ENCODE assay signal across 8 cellular contexts in genomic region chr21:41283211-41283818, GRCh38. TPM values are rescaled to one million over a fixed set of nuclear protein-coding genes. Genes with fewer than 3 reads are reported as not detected.
A peak's percentile ranks its signal among the peaks of the same experiment; 100 is the strongest.
DNase-seq lines count a peak whose midpoint lies in the region; ATAC-seq, FAIRE-seq and TF ChIP-seq lines count a peak whose summit lies in the region.

No MANE protein-coding gene starts in this region.

- H3K4me2 ChIP-seq in A549 = no peak overlapping the region

- intact Hi-C loops in activated T-helper 1 cell treated with anti-CD3 and anti-CD28 coated beads, Interleukin-12 subunit alpha, Interleukin-12 subunit beta, Interleukin-2, Interleukin-4 antibody, amounts not matched to agents 30 ng/mL and 10 ng/mL and 1 ng/mL, durations not matched to agents 14 hours and 24 hours and 36 hours (cut with micrococcal nuclease) = loop anchor here (1.0 to 10.0 kb wide), 7 partner anchors 79 to 834 kb away; partner anchors contain the start of gene MX2

- TF ChIP-seq EP300 in A549 (IDR thresholded peaks at IDR 0.05) = no peak

- H3K9me3 Mint-ChIP-seq in activated T-helper 1 cell treated with anti-CD3 and anti-CD28 coated beads, Interleukin-12 subunit alpha, Interleukin-12 subunit beta, Interleukin-2, Interleukin-4 antibody, amounts not matched to agents 30 ng/mL and 10 ng/mL and 1 ng/mL, durations not matched to agents 14 hours and 24 hours and 36 hours = no peaks in the 10 kb centered on the region
- H3K9me3 Mint-ChIP-seq in osteocyte (ENCODE audit: unreplicated experiment) = no peaks in the 10 kb centered on the region

- H3K4me1 Mint-ChIP-seq in activated T-helper 1 cell treated with anti-CD3 and anti-CD28 coated beads, Interleukin-12 subunit alpha, Interleukin-12 subunit beta, Interleukin-2, Interleukin-4 antibody, amounts not matched to agents 30 ng/mL and 10 ng/mL and 1 ng/mL, durations not matched to agents 14 hours and 24 hours and 36 hours (ENCODE audit: low read depth) = no peaks in the 10 kb centered on the region
- no peaks in the 10 kb centered on the region for H3K4me1 Mint-ChIP-seq in osteocyte (ENCODE audit: unreplicated experiment)

- WGBS in A549 (ENCODE audit: missing lambda C conversion rate) = 13% methylated on average over 8 of the region's 8 CpGs

- DNase-seq in A549 (ENCODE audit: low read depth in 1 of 2, low spot score in 1 of 2) = peak; percentile 50 to 69
- peak; percentile 40 for DNase-seq in GM12891 (ENCODE audit: insufficient read length, low spot score)
- peak; percentile 65 for DNase-seq in KBM-7
- DNase-seq in NOMO-1 treated with dmso at 0.1 percent for 144 hours (lab: John Stamatoyannopoulos, UW; ENCODE audit: unreplicated experiment) = peak; percentile 29
- peak; percentile 40 for DNase-seq in activated T-helper 1 cell treated with anti-CD3 and anti-CD28 coated beads, Interleukin-12 subunit alpha, Interleukin-12 subunit beta, Interleukin-2, Interleukin-4 antibody, amounts not matched to agents 30 ng/mL and 10 ng/mL and 1 ng/mL, durations not matched to agents 14 hours and 24 hours and 36 hours (ENCODE audit: low spot score)
- peak; percentile 86 for DNase-seq in foreskin melanocyte
- DNase-seq in osteocyte (ENCODE audit: extremely low spot score, unreplicated experiment) = no peak

- TF ChIP-seq CTCF in A549 (IDR thresholded peaks at IDR 0.05) (peak; percentile 71), osteocyte (IDR thresholded peaks at IDR 0.05) (peak; percentile 87)

- H3K4me3 Mint-ChIP-seq in activated T-helper 1 cell treated with anti-CD3 and anti-CD28 coated beads, Interleukin-12 subunit alpha, Interleukin-12 subunit beta, Interleukin-2, Interleukin-4 antibody, amounts not matched to agents 30 ng/mL and 10 ng/mL and 1 ng/mL, durations not matched to agents 14 hours and 24 hours and 36 hours = no peak overlapping the region
- no peak overlapping the region for H3K4me3 Mint-ChIP-seq in osteocyte (ENCODE audit: unreplicated experiment)

- no peak overlapping the region for H3K27ac Mint-ChIP-seq in activated T-helper 1 cell treated with anti-CD3 and anti-CD28 coated beads, Interleukin-12 subunit alpha, Interleukin-12 subunit beta, Interleukin-2, Interleukin-4 antibody, amounts not matched to agents 30 ng/mL and 10 ng/mL and 1 ng/mL, durations not matched to agents 14 hours and 24 hours and 36 hours
- no peak overlapping the region for H3K27ac Mint-ChIP-seq in osteocyte (ENCODE audit: unreplicated experiment)

- no peaks in the 10 kb centered on the region for H3K9me3 ChIP-seq in A549

- TF ChIP-seq RAD21 in A549 (conservative IDR thresholded peaks at IDR 0.05 in 1 of 2, IDR thresholded peaks at IDR 0.05 in 1 of 2) = peak; percentile 78 to 82

- H3K27ac ChIP-seq in A549 = no peak overlapping the region

- H3K36me3 Mint-ChIP-seq in activated T-helper 1 cell treated with anti-CD3 and anti-CD28 coated beads, Interleukin-12 subunit alpha, Interleukin-12 subunit beta, Interleukin-2, Interleukin-4 antibody, amounts not matched to agents 30 ng/mL and 10 ng/mL and 1 ng/mL, durations not matched to agents 14 hours and 24 hours and 36 hours (ENCODE audit: low read depth) = no peaks in the 10 kb centered on the region
- no peaks in the 10 kb centered on the region for H3K36me3 Mint-ChIP-seq in osteocyte (ENCODE audit: unreplicated experiment)

- H3K4me3 ChIP-seq in A549 = no peak overlapping the region

- H3K27me3 Mint-ChIP-seq in activated T-helper 1 cell treated with anti-CD3 and anti-CD28 coated beads, Interleukin-12 subunit alpha, Interleukin-12 subunit beta, Interleukin-2, Interleukin-4 antibody, amounts not matched to agents 30 ng/mL and 10 ng/mL and 1 ng/mL, durations not matched to agents 14 hours and 24 hours and 36 hours (ENCODE audit: insufficient read depth) = peaks cover 29% of the 10 kb centered on the region
- peaks cover 21% of the 10 kb centered on the region for H3K27me3 Mint-ChIP-seq in osteocyte (ENCODE audit: unreplicated experiment)

- ATAC-seq in A549 = peak; percentile 95 to 96
- no peak for ATAC-seq in GM21423 (IDR thresholded peaks at IDR 0.05; ENCODE audit: unreplicated experiment)

- FAIRE-seq in A549 (lab: Jason Lieb, UNC) = no peak
- peak; percentile 97 for FAIRE-seq in GM12891 (lab: Jason Lieb, UNC)

- in situ Hi-C loops in KBM-7 (cut with MboI; ENCODE audit: low pct_unique_long_range_greater_than_20kb, low sequenced_read_pairs) = no loop called here

- TF ChIP-seq POLR2A in A549 (IDR thresholded peaks at IDR 0.05; ENCODE audit: low read length) = no peak
- no peak for TF ChIP-seq POLR2A in GM12891 (IDR thresholded peaks at IDR 0.05; ENCODE audit: low read depth, low read length)

- H3K4me1 ChIP-seq in A549 = no peaks in the 10 kb centered on the region

- POLR2A ChIA-PET in A549 (lab: Yijun Ruan, JAX) = interaction anchor here (0.9 kb wide), 1 partner anchor 177 kb away, joined by 5 read pairs; no protein-coding TSS in a partner anchor

- CTCF ChIA-PET in A549 (lab: Yijun Ruan, JAX) = interaction anchor here (0.6 to 4.2 kb wide), 49 partner anchors 8 to 834 kb away, joined by 3 to 69 read pairs (median 4); no protein-coding TSS in a partner anchor

TF ChIP-seq in A549, 52 proteins besides CTCF, POLR2A, EP300 and RAD21:
- TF ChIP-seq RFX5 (IDR thresholded peaks at IDR 0.05) = no peak
- TF ChIP-seq NR3C1 (IDR thresholded peaks at IDR 0.05) = no peak
- no peak for TF ChIP-seq BHLHE40 (IDR thresholded peaks at IDR 0.05; ENCODE audit: low read depth, low read length)
- no peak for TF ChIP-seq MAZ (IDR thresholded peaks at IDR 0.05; ENCODE audit: borderline replicate concordance, low read depth, low read length)
- TF ChIP-seq SMC3 (IDR thresholded peaks at IDR 0.05) = peak; percentile 52; the same call in 2 of the 3 replicates
- no peak for TF ChIP-seq CBX8 (IDR thresholded peaks at IDR 0.05)

TF ChIP-seq in GM12891, 5 proteins besides CTCF, POLR2A, EP300 and RAD21:
- no peak for TF ChIP-seq PAX5 (IDR thresholded peaks at IDR 0.05; ENCODE audit: insufficient read depth, low read length, severe bottlenecking)
- no peak for TF ChIP-seq SPI1 (IDR thresholded peaks at IDR 0.05; ENCODE audit: low read depth, low read length)
TF ChIP-seq in GM12891: peak in this region for 0.

RNA-seq across cellular contexts. Expression of gene FAM3B, which starts 33.3 kb away (rescaled TPM):
- not detected in 2 replicates for polyA plus RNA-seq in A549 (2011; rRNA removed)
- polyA plus RNA-seq in A549 (2012; cell fraction: cytosol; rRNA removed) = not detected in 2 replicates
- not detected in 2 replicates for polyA plus RNA-seq in A549 (2012; cell fraction: nucleus; rRNA removed)
- polyA plus RNA-seq in A549 (2017; fragmentation: RNase III; extraction: RNeasy Plus Mini Kit Qiagen cat#74134 plus additional on column Dnase treatment) = not detected in 3 replicates
- polyA minus RNA-seq in A549 (2011; rRNA and poly(A)+ RNA removed) = not detected in 2 replicates
- polyA plus RNA-seq in GM12891 (2012; ENCODE audit: low read depth, missing spikeins) = not detected
- not detected in 2 replicates for total RNA-seq in activated T-helper 1 cell treated with anti-CD3 and anti-CD28 coated beads, Interleukin-12 subunit alpha, Interleukin-12 subunit beta, Interleukin-2, Interleukin-4 antibody, amounts not matched to agents 30 ng/mL and 10 ng/mL and 1 ng/mL, durations not matched to agents 14 hours and 24 hours and 36 hours
- total RNA-seq in osteocyte = not detected in 2 replicates
